In the genomic region with DNA sequence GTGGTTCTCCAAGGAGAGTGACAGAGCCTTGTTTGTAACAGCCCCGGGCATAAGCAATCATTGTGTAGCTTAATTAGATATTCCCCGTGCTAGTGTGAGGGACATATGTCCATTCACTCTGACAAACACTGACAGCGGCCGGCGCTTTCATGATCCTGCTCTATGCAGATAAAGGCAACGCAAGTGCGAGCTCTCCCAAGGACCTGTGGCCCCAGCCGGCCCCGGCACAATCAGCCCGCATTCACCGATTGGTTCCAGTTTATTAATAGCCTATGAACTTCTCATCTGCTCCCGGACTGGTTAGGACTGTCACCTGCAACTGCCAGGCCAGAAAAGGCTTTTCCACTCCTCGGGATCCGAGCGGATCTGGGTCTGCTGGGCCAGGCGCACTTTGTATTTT, we compare ENCODE assay signal across 2 cellular contexts.
TF ChIP-seq lines count a peak whose summit lies in the region.

No MANE protein-coding gene starts in this region.

TF ChIP-seq in K562, 482 proteins besides CTCF, POLR2A, EP300 and RAD21:
- TF ChIP-seq TCF3 (CRISPR knock-in tag; IDR thresholded peaks at IDR 0.05) (peak; percentile 36; the same call in 1 of the 2 replicates), CREBBP (IDR thresholded peaks at IDR 0.05; ENCODE audit: low read depth, low read length) (no peak)

TF ChIP-seq in HEK293T, 16 proteins besides CTCF, POLR2A, EP300 and RAD21:
- TF ChIP-seq FOXM1 (IDR thresholded peaks at IDR 0.05; ENCODE audit: borderline replicate concordance), result no peak
- TF ChIP-seq SP1 (IDR thresholded peaks at IDR 0.05), result no peak
- no peak for TF ChIP-seq HDGF (IDR thresholded peaks at IDR 0.05; ENCODE audit: borderline replicate concordance)
- no peak for TF ChIP-seq FOXA1 (IDR thresholded peaks at IDR 0.05)
- no peak for TF ChIP-seq FOXK2 (IDR thresholded peaks at IDR 0.05)
- TF ChIP-seq, protein P1, sequence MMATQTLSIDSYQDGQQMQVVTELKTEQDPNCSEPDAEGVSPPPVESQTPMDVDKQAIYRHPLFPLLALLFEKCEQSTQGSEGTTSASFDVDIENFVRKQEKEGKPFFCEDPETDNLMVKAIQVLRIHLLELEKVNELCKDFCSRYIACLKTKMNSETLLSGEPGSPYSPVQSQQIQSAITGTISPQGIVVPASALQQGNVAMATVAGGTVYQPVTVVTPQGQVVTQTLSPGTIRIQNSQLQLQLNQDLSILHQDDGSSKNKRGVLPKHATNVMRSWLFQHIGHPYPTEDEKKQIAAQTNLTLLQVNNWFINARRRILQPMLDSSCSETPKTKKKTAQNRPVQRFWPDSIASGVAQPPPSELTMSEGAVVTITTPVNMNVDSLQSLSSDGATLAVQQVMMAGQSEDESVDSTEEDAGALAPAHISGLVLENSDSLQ (IDR thresholded peaks at IDR 0.05), result no peak
- TF ChIP-seq TARDBP (IDR thresholded peaks at IDR 0.05), result no peak
- no peak for TF ChIP-seq L3MBTL2 (conservative IDR thresholded peaks at IDR 0.05)
- TF ChIP-seq BHLHE40 (IDR thresholded peaks at IDR 0.05; ENCODE audit: borderline replicate concordance), result no peak
- TF ChIP-seq ARNT (IDR thresholded peaks at IDR 0.05), result no peak
- no peak for TF ChIP-seq LEF1 (IDR thresholded peaks at IDR 0.05; ENCODE audit: borderline replicate concordance)
- TF ChIP-seq NFRKB (IDR thresholded peaks at IDR 0.05), result no peak
- no peak for TF ChIP-seq CTBP1 (IDR thresholded peaks at IDR 0.05; ENCODE audit: borderline replicate concordance)
- no peak for TF ChIP-seq ELF4 (IDR thresholded peaks at IDR 0.05)
TF ChIP-seq in HEK293T: peak in this region for 0.
